31 cellular contexts compared by ENCODE assay signal in genomic region chr14:101867854-101868253, GRCh38.
DNase-seq lines count a peak whose midpoint lies in the region; ATAC-seq and TF ChIP-seq lines count a peak whose summit lies in the region.
"Had no signal": no experiment of that assay in that cellular context is flagged by ENCODE, and none has a peak within 500 bp of the region (broad histone marks: within the 10 kb centered on the region; RNA-seq: fewer than 3 reads in every experiment).

No MANE protein-coding gene starts in this region.

- TF ChIP-seq CTCF in HEK293 (tag by site-specific recombination; IDR thresholded peaks at IDR 0.05) (no peak), nephron progenitor cell (IDR thresholded peaks at IDR 0.05) (no peak), tibial nerve (IDR thresholded peaks at IDR 0.05) (no peak)

- H3K36me3 ChIP-seq in HEK293 (ENCODE audit: control insufficient read depth in 2 of 2, insufficient read depth in 1 of 2, low read length in 2 of 2): peaks cover 0 to 13% of the 10 kb centered on the region in 2 experiments; a peak in 2 of 3 replicates
- H3K36me3 ChIP-seq in tibial nerve: no peaks in the 10 kb centered on the region
- H3K36me3 ChIP-seq: gastrocnemius medialis, MG63, Peyer's patch had no signal

- H3K4me3 Mint-ChIP-seq in activated T-cell treated with anti-CD3 and anti-CD28 coated beads, Interleukin-2, amount 50 U/mL, for 24 hours: no peak overlapping the region
- no peak overlapping the region for H3K4me3 Mint-ChIP-seq in effector memory CD8-positive, alpha-beta T cell
- no peak overlapping the region for H3K4me3 Mint-ChIP-seq in nephron progenitor cell
- no peak overlapping the region for H3K4me3 Mint-ChIP-seq in stimulated activated memory B cell treated with anti-CD40 and anti-IgM and Interleukin-4, amounts not matched to agents 10 μg/mL and 1 μg/mL and 100 μg/mL, for 72 hours
- H3K4me3 Mint-ChIP-seq: activated naive CD4-positive, alpha-beta T cell treated with anti-CD3 and anti-CD28 coated beads for 36 hours; activated T-cell treated with anti-CD3 and anti-CD28 coated beads, Interleukin-2, amount 50 U/mL, for 4 hours; H9 had no signal

- peaks cover 59% of the 10 kb centered on the region for H3K4me1 Mint-ChIP-seq in activated T-cell treated with anti-CD3 and anti-CD28 coated beads, Interleukin-2, amount 50 U/mL, for 24 hours (ENCODE audit: low read depth)
- peaks cover 49 to 62% of the 10 kb centered on the region in 2 donors for H3K4me1 Mint-ChIP-seq in effector memory CD8-positive, alpha-beta T cell (ENCODE audit: low read depth in 2 of 2)
- peaks cover 14% of the 10 kb centered on the region for H3K4me1 Mint-ChIP-seq in nephron progenitor cell
- H3K4me1 Mint-ChIP-seq in stimulated activated memory B cell treated with anti-CD40 and anti-IgM and Interleukin-4, amounts not matched to agents 10 μg/mL and 1 μg/mL and 100 μg/mL, for 72 hours: peaks cover 58% of the 10 kb centered on the region
- H3K4me1 Mint-ChIP-seq: H9 had no signal

- no peak for ATAC-seq in effector memory CD8-positive, alpha-beta T cell (replicated peaks)
- ATAC-seq in stimulated activated memory B cell treated with anti-CD40 and anti-IgM and Interleukin-4, amounts not matched to agents 10 μg/mL and 1 μg/mL and 100 μg/mL, for 72 hours: no peak
- ATAC-seq in GM18520 (IDR thresholded peaks at IDR 0.05; ENCODE audit: unreplicated experiment): no peak
- ATAC-seq: activated T-cell treated with anti-CD3 and anti-CD28 coated beads, Interleukin-2, amount 50 U/mL, for 4 hours; gastrocnemius medialis; left lobe of liver had no signal

- no peak overlapping the region for H3K27ac ChIP-seq in HEK293 (ENCODE audit: extremely low read depth, low read depth, low read length)
- no peak overlapping the region for H3K27ac ChIP-seq in tibial nerve
- H3K27ac ChIP-seq: gastrocnemius medialis, Peyer's patch, SJCRH30, upper lobe of left lung had no signal

- H3K27me3 Mint-ChIP-seq in activated T-cell treated with anti-CD3 and anti-CD28 coated beads, Interleukin-2, amount 50 U/mL, for 24 hours: no peaks in the 10 kb centered on the region
- H3K27me3 Mint-ChIP-seq in effector memory CD8-positive, alpha-beta T cell: no peaks in the 10 kb centered on the region
- H3K27me3 Mint-ChIP-seq in nephron progenitor cell (ENCODE audit: low read depth, poor library complexity): no peaks in the 10 kb centered on the region
- no peaks in the 10 kb centered on the region for H3K27me3 Mint-ChIP-seq in stimulated activated memory B cell treated with anti-CD40 and anti-IgM and Interleukin-4, amounts not matched to agents 10 μg/mL and 1 μg/mL and 100 μg/mL, for 72 hours

- no peaks in the 10 kb centered on the region for H3K9me3 Mint-ChIP-seq in activated T-cell treated with anti-CD3 and anti-CD28 coated beads, Interleukin-2, amount 50 U/mL, for 24 hours
- no peaks in the 10 kb centered on the region for H3K9me3 Mint-ChIP-seq in effector memory CD8-positive, alpha-beta T cell
- H3K9me3 Mint-ChIP-seq in nephron progenitor cell: peaks cover 8% of the 10 kb centered on the region
- no peaks in the 10 kb centered on the region for H3K9me3 Mint-ChIP-seq in stimulated activated memory B cell treated with anti-CD40 and anti-IgM and Interleukin-4, amounts not matched to agents 10 μg/mL and 1 μg/mL and 100 μg/mL, for 72 hours
- H3K9me3 Mint-ChIP-seq: activated naive CD4-positive, alpha-beta T cell treated with anti-CD3 and anti-CD28 coated beads for 36 hours; activated T-cell treated with anti-CD3 and anti-CD28 coated beads, Interleukin-2, amount 50 U/mL, for 4 hours; H9 had no signal

- H3K36me3 Mint-ChIP-seq in activated T-cell treated with anti-CD3 and anti-CD28 coated beads, Interleukin-2, amount 50 U/mL, for 24 hours (ENCODE audit: low read depth): peaks cover 58% of the 10 kb centered on the region
- H3K36me3 Mint-ChIP-seq in effector memory CD8-positive, alpha-beta T cell (ENCODE audit: insufficient read depth): peaks cover 48% of the 10 kb centered on the region
- H3K36me3 Mint-ChIP-seq in nephron progenitor cell (ENCODE audit: low read depth): peaks cover 68% of the 10 kb centered on the region
- peaks cover 56% of the 10 kb centered on the region for H3K36me3 Mint-ChIP-seq in stimulated activated memory B cell treated with anti-CD40 and anti-IgM and Interleukin-4, amounts not matched to agents 10 μg/mL and 1 μg/mL and 100 μg/mL, for 72 hours

- no peak overlapping the region for H3K4me3 ChIP-seq in HEK293 (ENCODE audit: low read depth, low read length)
- H3K4me3 ChIP-seq in tibial nerve: no peak overlapping the region
- H3K4me3 ChIP-seq: gastrocnemius medialis, MG63, Peyer's patch, SJCRH30, smooth muscle cell, upper lobe of left lung had no signal

- 77 to 81% methylated on average over 4 of the region's 4 CpGs for whole genome bisulfite sequencing in tibial nerve, 2 donors

- CTCF ChIA-PET in HEK293 (lab: Yijun Ruan, JAX): no interaction called here

- H3K4me1 ChIP-seq in HEK293 (ENCODE audit: control insufficient read depth, insufficient read depth, low read length) (no peaks in the 10 kb centered on the region), tibial nerve (no peaks in the 10 kb centered on the region)
- H3K4me1 ChIP-seq: Peyer's patch, SJCRH30 had no signal

- no peaks in the 10 kb centered on the region for H3K27me3 ChIP-seq in tibial nerve
- H3K27me3 ChIP-seq: gastrocnemius medialis, MG63, Peyer's patch, SJCRH30, upper lobe of left lung had no signal

- H3K9me3 ChIP-seq in HEK293 (ENCODE audit: control insufficient read depth, insufficient read depth, low read depth, low read length) (no peaks in the 10 kb centered on the region), tibial nerve (no peaks in the 10 kb centered on the region)
- H3K9me3 ChIP-seq: gastrocnemius medialis, MG63, Peyer's patch, SJCRH30, upper lobe of left lung had no signal

- no peak for TF ChIP-seq POLR2A in tibial nerve (IDR thresholded peaks at IDR 0.05)

- no peak for TF ChIP-seq EP300 in tibial nerve (IDR thresholded peaks at IDR 0.05)

- DNase-seq in activated T-cell treated with anti-CD3 and anti-CD28 coated beads, Interleukin-2, amount 50 U/mL, for 24 hours: no peak
- DNase-seq in activated T-cell treated with anti-CD3 and anti-CD28 coated beads, Interleukin-2, amount 50 U/mL, for 1 hour: no peak
- no peak for DNase-seq in effector memory CD8-positive, alpha-beta T cell
- DNase-seq in nephron progenitor cell (no peak), tibial nerve (ENCODE audit: low spot score in 2 of 2) (no peak)
- DNase-seq: activated naive CD4-positive, alpha-beta T cell treated with anti-CD3 and anti-CD28 coated beads for 36 hours; activated T-cell treated with anti-CD3 and anti-CD28 coated beads, Interleukin-2, amount 50 U/mL, for 4 hours; aorta; DMS79 treated with DMSO at 0.1 percent for 48 hours; gastrocnemius medialis; GF-D8; H9; hippocampal formation; KBM-7; mesendoderm; MG63; NCI-H1105 treated with DMSO at 0.1 percent for 48 hours; NCI-H2029 treated with DMSO at 0.1 percent for 48 hours; NCI-H226; NCI-H748 treated with DMSO at 0.1 percent for 48 hours; Peyer's patch; retina; SJCRH30; stimulated activated CD4-positive, alpha-beta T cell treated with anti-CD3 and anti-CD28 coated beads, Interleukin-2, amount 100 ng/mL, for 24 hours; T-helper 1 cell; upper lobe of left lung had no signal

- peak overlapping the region; percentile 87 for H3K27ac Mint-ChIP-seq in activated T-cell treated with anti-CD3 and anti-CD28 coated beads, Interleukin-2, amount 50 U/mL, for 24 hours
- peak overlapping the region; percentile 19 to 39 for H3K27ac Mint-ChIP-seq in effector memory CD8-positive, alpha-beta T cell
- peak overlapping the region; percentile 41 for H3K27ac Mint-ChIP-seq in nephron progenitor cell
- no peak overlapping the region for H3K27ac Mint-ChIP-seq in stimulated activated memory B cell treated with anti-CD40 and anti-IgM and Interleukin-4, amounts not matched to agents 10 μg/mL and 1 μg/mL and 100 μg/mL, for 72 hours
- H3K27ac Mint-ChIP-seq: activated naive CD4-positive, alpha-beta T cell treated with anti-CD3 and anti-CD28 coated beads for 36 hours had no signal

- POLR2A ChIA-PET in HEK293 (lab: Yijun Ruan, JAX): no interaction called here

TF ChIP-seq in HEK293, 187 proteins besides CTCF, POLR2A, EP300 and RAD21:
- peak; percentile 26; the same call in 1 of the 2 replicates for TF ChIP-seq ZNF677 (tag by site-specific recombination; IDR thresholded peaks at IDR 0.05)
- no peak for TF ChIP-seq ZBTB21 (tag by site-specific recombination; IDR thresholded peaks at IDR 0.05)
TF ChIP-seq in HEK293: peak in this region for 1.
